ENCODE assay signal across 14 cellular contexts in the genomic region with DNA sequence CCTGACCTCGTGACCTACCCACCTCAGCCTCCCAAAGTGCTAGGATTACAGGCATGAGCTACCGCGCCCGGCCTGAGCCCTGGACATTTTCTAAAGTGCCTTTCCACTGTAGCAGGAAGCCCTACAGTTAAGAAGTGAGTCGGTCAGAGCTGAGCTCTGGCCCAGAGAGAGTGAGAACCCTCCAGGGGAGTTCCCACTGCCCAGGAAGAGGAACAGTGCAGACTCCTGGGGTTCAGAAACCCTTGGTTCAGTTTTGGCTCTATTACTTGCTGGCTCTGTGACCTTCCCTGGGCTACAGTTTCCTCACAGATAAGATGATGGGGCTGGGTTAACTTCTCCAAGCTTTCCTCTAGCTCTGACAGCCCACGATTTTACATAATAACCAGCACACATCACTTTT. TPM values are rescaled to one million over a fixed set of nuclear protein-coding genes. Genes with fewer than 3 reads are reported as not detected.
DNase-seq lines count a peak whose midpoint lies in the region; ATAC-seq, FAIRE-seq and TF ChIP-seq lines count a peak whose summit lies in the region.
"Had no signal": no experiment of that assay in that cellular context is flagged by ENCODE, and none has a peak within 500 bp of the region (broad histone marks: within the 10 kb centered on the region; RNA-seq: fewer than 3 reads in every experiment).

No MANE protein-coding gene starts in this region.

- H3K27me3 ChIP-seq in right atrium auricular region: no peaks in the 10 kb centered on the region
- H3K27me3 ChIP-seq: tibial artery had no signal

- TF ChIP-seq POLR2A in H54 (IDR thresholded peaks at IDR 0.05; ENCODE audit: low read depth, low read length): no peak

- H3K4me1 ChIP-seq in right atrium auricular region: peaks cover 0 to 69% of the 10 kb centered on the region in 2 donors

- H3K4me1 Mint-ChIP-seq in activated CD8-positive, alpha-beta T cell treated with anti-CD3 and anti-CD28 coated beads, Interleukin-2, amount 10 ng/mL, durations not matched to agents 7 days and 5 days (ENCODE audit: low read depth): peaks cover 47% of the 10 kb centered on the region
- H3K4me1 Mint-ChIP-seq in type B pancreatic cell (ENCODE audit: unreplicated experiment): peaks cover 34% of the 10 kb centered on the region
- peaks cover 31% of the 10 kb centered on the region for H3K4me1 Mint-ChIP-seq in activated T-cell treated with anti-CD3 and anti-CD28 coated beads, Interleukin-2, amount 50 U/mL, for 4 hours (ENCODE audit: low read depth)

- intact Hi-C loops in cardiac septum (cut with DNase I): no loop called here

- no peak overlapping the region for H3K4me3 Mint-ChIP-seq in activated CD8-positive, alpha-beta T cell treated with anti-CD3 and anti-CD28 coated beads, Interleukin-2, amount 10 ng/mL, durations not matched to agents 7 days and 5 days
- H3K4me3 Mint-ChIP-seq in type B pancreatic cell: no peak overlapping the region
- no peak overlapping the region for H3K4me3 Mint-ChIP-seq in activated T-cell treated with anti-CD3 and anti-CD28 coated beads, Interleukin-2, amount 50 U/mL, for 4 hours

- no peaks in the 10 kb centered on the region for H3K36me3 ChIP-seq in right atrium auricular region

- H3K9me3 Mint-ChIP-seq in activated CD8-positive, alpha-beta T cell treated with anti-CD3 and anti-CD28 coated beads, Interleukin-2, amount 10 ng/mL, durations not matched to agents 7 days and 5 days (ENCODE audit: insufficient read depth): no peaks in the 10 kb centered on the region
- no peaks in the 10 kb centered on the region for H3K9me3 Mint-ChIP-seq in type B pancreatic cell
- no peaks in the 10 kb centered on the region for H3K9me3 Mint-ChIP-seq in activated T-cell treated with anti-CD3 and anti-CD28 coated beads, Interleukin-2, amount 50 U/mL, for 4 hours

- DNase-seq in right atrium auricular region (ENCODE audit: low spot score) (no peak), cardiac septum (ENCODE audit: low spot score) (no peak), type B pancreatic cell (ENCODE audit: extremely low spot score, unreplicated experiment) (no peak), NCI-H2029 treated with DMSO at 0.1 percent for 48 hours (lab: John Stamatoyannopoulos, UW) (no peak), H54 (ENCODE audit: insufficient read length, low spot score) (no peak)
- DNase-seq in activated CD8-positive, alpha-beta T cell treated with anti-CD3 and anti-CD28 coated beads, Interleukin-2, amount 10 ng/mL, durations not matched to agents 7 days and 5 days: no peak
- no peak for DNase-seq in activated T-cell treated with anti-CD3 and anti-CD28 coated beads, Interleukin-2, amount 50 U/mL, for 4 hours
- DNase-seq: activated gamma-delta T cell treated with Interleukin-2 at 50 U/mL for 16 hours, caudate nucleus, hippocampal formation, mesenchymal stem cell, NCI-H510A treated with DMSO at 0.1 percent for 48 hours, tibial artery had no signal

- ATAC-seq in HG02852 (IDR thresholded peaks at IDR 0.05; ENCODE audit: unreplicated experiment): peak; percentile 71
- ATAC-seq in activated CD8-positive, alpha-beta T cell treated with anti-CD3 and anti-CD28 coated beads, Interleukin-2, amount 10 ng/mL, durations not matched to agents 7 days and 5 days: no peak
- no peak for ATAC-seq in activated T-cell treated with anti-CD3 and anti-CD28 coated beads, Interleukin-2, amount 50 U/mL, for 4 hours

- H3K27me3 Mint-ChIP-seq in activated CD8-positive, alpha-beta T cell treated with anti-CD3 and anti-CD28 coated beads, Interleukin-2, amount 10 ng/mL, durations not matched to agents 7 days and 5 days (ENCODE audit: low read depth): no peaks in the 10 kb centered on the region
- H3K27me3 Mint-ChIP-seq in type B pancreatic cell: no peaks in the 10 kb centered on the region
- H3K27me3 Mint-ChIP-seq in activated T-cell treated with anti-CD3 and anti-CD28 coated beads, Interleukin-2, amount 50 U/mL, for 4 hours (ENCODE audit: low read depth): no peaks in the 10 kb centered on the region

- H3K4me3 ChIP-seq in right atrium auricular region: no peak overlapping the region
- H3K4me3 ChIP-seq: tibial artery had no signal

- peak overlapping the region; percentile 42 for H3K27ac Mint-ChIP-seq in activated CD8-positive, alpha-beta T cell treated with anti-CD3 and anti-CD28 coated beads, Interleukin-2, amount 10 ng/mL, durations not matched to agents 7 days and 5 days
- peak overlapping the region; percentile 23 for H3K27ac Mint-ChIP-seq in type B pancreatic cell

- peak overlapping the region; percentile 65 to 66 for H3K27ac ChIP-seq in right atrium auricular region
- H3K27ac ChIP-seq: tibial artery had no signal

- POLR2A ChIA-PET in activated CD8-positive, alpha-beta T cell treated with anti-CD3 and anti-CD28 coated beads, Interleukin-2, amount 10 ng/mL, durations not matched to agents 7 days and 5 days (lab: Charles Lee): interaction anchor here (2.6 kb wide), 1 partner anchor 21 kb away, joined by 21 read pairs; a partner anchor contains a TSS

- no peaks in the 10 kb centered on the region for H3K9me3 ChIP-seq in right atrium auricular region
- H3K9me3 ChIP-seq: tibial artery had no signal

- H3K36me3 Mint-ChIP-seq in activated CD8-positive, alpha-beta T cell treated with anti-CD3 and anti-CD28 coated beads, Interleukin-2, amount 10 ng/mL, durations not matched to agents 7 days and 5 days (ENCODE audit: low read depth): peaks cover 12% of the 10 kb centered on the region
- peaks cover 3% of the 10 kb centered on the region for H3K36me3 Mint-ChIP-seq in type B pancreatic cell
- H3K36me3 Mint-ChIP-seq in activated T-cell treated with anti-CD3 and anti-CD28 coated beads, Interleukin-2, amount 50 U/mL, for 4 hours (ENCODE audit: insufficient read depth): peaks cover 3% of the 10 kb centered on the region

- FAIRE-seq in H54 (lab: Jason Lieb, UNC): no peak

- TF ChIP-seq CTCF in right atrium auricular region (IDR thresholded peaks at IDR 0.05) (no peak), type B pancreatic cell (conservative IDR thresholded peaks at IDR 0.05) (no peak)

- CTCF ChIA-PET in activated CD8-positive, alpha-beta T cell treated with anti-CD3 and anti-CD28 coated beads, Interleukin-2, amount 10 ng/mL, durations not matched to agents 7 days and 5 days (lab: Charles Lee): interaction anchor here (0.7 to 7.8 kb wide), 7 partner anchors 9 to 80 kb away, joined by 3 to 64 read pairs (median 5); a partner anchor contains a TSS

RNA-seq across cellular contexts. Expression of a gene that starts 20.9 kb away (rescaled TPM):
- total RNA-seq in right atrium auricular region: 10 to 100 TPM; 20.0 to 28.3 TPM
- 26.1 TPM for total RNA-seq in cardiac septum
- 10 to 100 TPM; 28.3 to 29.0 TPM for total RNA-seq in activated CD8-positive, alpha-beta T cell treated with anti-CD3 and anti-CD28 coated beads, Interleukin-2, amount 10 ng/mL, durations not matched to agents 7 days and 5 days
- total RNA-seq in type B pancreatic cell (ENCODE audit: low replicate concordance): 28.8 and 41.9 TPM in 2 replicates
- total RNA-seq in activated T-cell treated with anti-CD3 and anti-CD28 coated beads, Interleukin-2, amount 50 U/mL, for 4 hours: 10 to 100 TPM; 19.8 to 21.0 (median 19.8) TPM
